ENCODE assay signal across 8 cellular contexts in genomic region chr6:109455161-109455501, GRCh38. TPM values are rescaled to one million over a fixed set of nuclear protein-coding genes. Genes with fewer than 3 reads are reported as not detected.
DNase-seq lines count a peak whose midpoint lies in the region; ATAC-seq and TF ChIP-seq lines count a peak whose summit lies in the region.

No MANE protein-coding gene starts in this region.

- ATAC-seq in GM21381 (IDR thresholded peaks at IDR 0.05; ENCODE audit: unreplicated experiment) (peak; percentile 21), psoas muscle (peak in 2 of 4 donors; percentile 1 to 15)
- peak; percentile 50 for ATAC-seq in activated CD8-positive, alpha-beta T cell treated with anti-CD3 and anti-CD28 coated beads for 36 hours

- H3K9me3 ChIP-seq in HUES6 (ENCODE audit: control insufficient read depth, insufficient read depth, low read depth, low read length) (no peaks in the 10 kb centered on the region), psoas muscle (no peaks in the 10 kb centered on the region)

- H3K27ac Mint-ChIP-seq in Calu3 (ENCODE audit: unreplicated experiment), result peak overlapping the region; percentile 91
- peak overlapping the region; percentile 97 for H3K27ac Mint-ChIP-seq in activated CD8-positive, alpha-beta T cell treated with anti-CD3 and anti-CD28 coated beads for 36 hours

- H3K4me1 ChIP-seq in HUES6 (ENCODE audit: control insufficient read depth, insufficient read depth, low read length), result peaks cover 28% of the 10 kb centered on the region
- H3K4me1 ChIP-seq in psoas muscle, result peaks cover 25% of the 10 kb centered on the region

- H3K9ac ChIP-seq in HUES6 (ENCODE audit: low read length), result peak overlapping the region; percentile 88

- H3K27ac ChIP-seq in HUES6 (ENCODE audit: low read depth, low read length) (peak overlapping the region; percentile 64; the same call in 1 of the 2 replicates), psoas muscle (peak overlapping the region; percentile 61)

- BruUV-seq in Calu3 (replicated peaks; lab: Mats Ljungman, UMichigan), result no TSS peak

- H3K27me3 ChIP-seq in HUES6 (ENCODE audit: control insufficient read depth, insufficient read depth, low read length), result no peaks in the 10 kb centered on the region
- no peaks in the 10 kb centered on the region for H3K27me3 ChIP-seq in psoas muscle (ENCODE audit: insufficient read depth in 3 of 3, low read length in 2 of 3)

- no peak for TF ChIP-seq CTCF in Calu3 (IDR thresholded peaks at IDR 0.05; ENCODE audit: unreplicated experiment)
- no peak for TF ChIP-seq CTCF in activated CD8-positive, alpha-beta T cell treated with anti-CD3 and anti-CD28 coated beads for 36 hours (IDR thresholded peaks at IDR 0.05)
- TF ChIP-seq CTCF in fibroblast of villous mesenchyme (IDR thresholded peaks at IDR 0.05; ENCODE audit: insufficient read depth, low read depth, low read length), result no peak
- no peak for TF ChIP-seq CTCF in psoas muscle (IDR thresholded peaks at IDR 0.05)

- POLR2A ChIA-PET in activated CD8-positive, alpha-beta T cell treated with anti-CD3 and anti-CD28 coated beads for 36 hours (lab: Charles Lee), result interaction anchor here (0.8 to 8.3 kb wide), 6 partner anchors 9 to 78 kb away, joined by 3 to 119 read pairs (median 10); partner anchors contain the start of genes CD164, PPIL6 and SMPD2

- peaks cover 38% of the 10 kb centered on the region for H3K36me3 Mint-ChIP-seq in Calu3 (ENCODE audit: insufficient read depth, unreplicated experiment)
- H3K36me3 Mint-ChIP-seq in activated CD8-positive, alpha-beta T cell treated with anti-CD3 and anti-CD28 coated beads for 36 hours (ENCODE audit: low read depth), result peaks cover 11% of the 10 kb centered on the region

- WGBS in psoas muscle, 3 donors, result 1 to 3% (median 1%) methylated on average over 19 to 20 of the region's 20 CpGs

- H3K4me3 ChIP-seq in HUES6 (ENCODE audit: low read depth, low read length) (peak overlapping the region; percentile 99), fibroblast of villous mesenchyme (ENCODE audit: low read depth, low read length) (peak overlapping the region; percentile 91), psoas muscle (peak overlapping the region; percentile 93)

- DNase-seq in Calu3 (peak; percentile 27), fibroblast of villous mesenchyme (ENCODE audit: low read depth) (no peak), psoas muscle (no peak), NCI-H2029 treated with DMSO at 0.1 percent for 48 hours (lab: John Stamatoyannopoulos, UW) (no peak), NCI-H226 (no peak)
- DNase-seq in activated CD8-positive, alpha-beta T cell treated with anti-CD3 and anti-CD28 coated beads for 36 hours, result peak; percentile 75

- H3K9me3 Mint-ChIP-seq in Calu3 (ENCODE audit: low read depth, unreplicated experiment), result no peaks in the 10 kb centered on the region
- no peaks in the 10 kb centered on the region for H3K9me3 Mint-ChIP-seq in activated CD8-positive, alpha-beta T cell treated with anti-CD3 and anti-CD28 coated beads for 36 hours

- H3K4me3 Mint-ChIP-seq in Calu3 (ENCODE audit: low read depth, unreplicated experiment), result peak overlapping the region; percentile 95
- peak overlapping the region; percentile 90 for H3K4me3 Mint-ChIP-seq in activated CD8-positive, alpha-beta T cell treated with anti-CD3 and anti-CD28 coated beads for 36 hours

- intact Hi-C loops in Calu3 (cut with micrococcal nuclease; ENCODE audit: unreplicated experiment), result no loop called here
- intact Hi-C loops in activated CD8-positive, alpha-beta T cell treated with anti-CD3 and anti-CD28 coated beads for 36 hours (cut with micrococcal nuclease), result loop anchor here (2.0 kb wide), 2 partner anchors 14 to 72 kb away; partner anchors contain the start of genes CD164, PPIL6 and SMPD2
- intact Hi-C loops in psoas muscle (cut with DNase I), result no loop called here

- H3K36me3 ChIP-seq in HUES6 (ENCODE audit: control insufficient read depth, insufficient read depth, low read length) (peaks cover 28% of the 10 kb centered on the region), psoas muscle (ENCODE audit: insufficient read depth in 1 of 2, low read depth in 1 of 2) (no peaks in the 10 kb centered on the region)

- CTCF ChIA-PET in Calu3 (lab: Charles Lee), result interaction anchor here (0.6 to 1.7 kb wide), 3 partner anchors 15 to 1296 kb away, joined by 4 read pairs; partner anchors contain the start of genes PPIL6 and SMPD2
- CTCF ChIA-PET in activated CD8-positive, alpha-beta T cell treated with anti-CD3 and anti-CD28 coated beads for 36 hours (lab: Charles Lee), result interaction anchor here (0.7 to 2.2 kb wide), 4 partner anchors 10 to 389 kb away, joined by 3 to 9 read pairs (median 6); partner anchors contain the start of genes PPIL6 and SMPD2

- no peaks in the 10 kb centered on the region for H3K27me3 Mint-ChIP-seq in Calu3 (ENCODE audit: unreplicated experiment)
- no peaks in the 10 kb centered on the region for H3K27me3 Mint-ChIP-seq in activated CD8-positive, alpha-beta T cell treated with anti-CD3 and anti-CD28 coated beads for 36 hours

- H3K4me1 Mint-ChIP-seq in Calu3 (ENCODE audit: low read depth, unreplicated experiment), result peaks cover 15% of the 10 kb centered on the region
- H3K4me1 Mint-ChIP-seq in activated CD8-positive, alpha-beta T cell treated with anti-CD3 and anti-CD28 coated beads for 36 hours (ENCODE audit: low read depth), result peaks cover 71% of the 10 kb centered on the region

RNA-seq across cellular contexts. Expression of gene MICAL1, which starts 0.4 kb away (rescaled TPM):
- total RNA-seq in Calu3 (2022) (22.5 and 25.4 TPM in 2 replicates), fibroblast of villous mesenchyme (54.1 and 55.3 TPM in 2 replicates), psoas muscle (1 to 10 TPM; 3.1 to 7.0 (median 6.0) TPM)
- total RNA-seq in activated CD8-positive, alpha-beta T cell treated with anti-CD3 and anti-CD28 coated beads for 36 hours, result 10 to 100 TPM; 17.7 TPM
- 1 to 10 TPM; 5.0 to 9.4 (median 9.3) TPM for polyA plus RNA-seq in psoas muscle

RNA-seq across cellular contexts. Expression of gene SMPD2, which starts 14.6 kb away (rescaled TPM):
- total RNA-seq in Calu3 (2022) (15.9 and 17.3 TPM in 2 replicates), fibroblast of villous mesenchyme (7.3 and 11.3 TPM in 2 replicates), psoas muscle (1 to 10 TPM; 2.1 to 5.1 (median 3.3) TPM)
- 1 to 10 TPM; 8.7 to 9.6 TPM for total RNA-seq in activated CD8-positive, alpha-beta T cell treated with anti-CD3 and anti-CD28 coated beads for 36 hours
- 1 to 10 TPM; 4.4 to 9.6 (median 5.3) TPM for polyA plus RNA-seq in psoas muscle

RNA-seq across cellular contexts. Expression of gene PPIL6, which starts 14.7 kb away (rescaled TPM):
- total RNA-seq in Calu3 (2022) (2.5 and 2.6 TPM in 2 replicates), fibroblast of villous mesenchyme (0.97 and 1.7 TPM in 2 replicates), psoas muscle (1 to 10 TPM; 1.1 to 3.1 (median 2.6) TPM)
- total RNA-seq in activated CD8-positive, alpha-beta T cell treated with anti-CD3 and anti-CD28 coated beads for 36 hours, result under 1 TPM; 0.27 to 0.38 TPM
- polyA plus RNA-seq in psoas muscle, result 1 to 10 TPM; 1.8 to 3.9 (median 2.2) TPM

RNA-seq across cellular contexts. Expression of gene ZBTB24, which starts 27.9 kb away (rescaled TPM):
- total RNA-seq in Calu3 (2022) (11.2 and 11.5 TPM in 2 replicates), fibroblast of villous mesenchyme (8.1 and 10.4 TPM in 2 replicates), psoas muscle (1 to 10 TPM; 4.4 to 5.8 (median 5.4) TPM)
- total RNA-seq in activated CD8-positive, alpha-beta T cell treated with anti-CD3 and anti-CD28 coated beads for 36 hours, result 10 to 100 TPM; 10.5 to 11.8 TPM
- polyA plus RNA-seq in psoas muscle, result 1 to 10 TPM; 2.3 to 5.5 (median 2.6) TPM

Comparison
In these comparisons a context has a peak if more than half of its experiments do, and no peak if none do; other contexts are left out.
1. DNase-seq: peak in Calu3 (single experiment) and activated CD8-positive, alpha-beta T cell treated with anti-CD3 and anti-CD28 coated beads for 36 hours (single experiment); none in fibroblast of villous mesenchyme (single experiment), psoas muscle (0 of 2), NCI-H2029 treated with DMSO at 0.1 percent for 48 hours (single experiment) and NCI-H226 (single experiment).
2. Peak in every context shown above with its lines, with median percentiles within 50 percentile points of each other: H3K4me3 ChIP-seq.